ENCODE assay signal across 1 cellular context in the genomic region with DNA sequence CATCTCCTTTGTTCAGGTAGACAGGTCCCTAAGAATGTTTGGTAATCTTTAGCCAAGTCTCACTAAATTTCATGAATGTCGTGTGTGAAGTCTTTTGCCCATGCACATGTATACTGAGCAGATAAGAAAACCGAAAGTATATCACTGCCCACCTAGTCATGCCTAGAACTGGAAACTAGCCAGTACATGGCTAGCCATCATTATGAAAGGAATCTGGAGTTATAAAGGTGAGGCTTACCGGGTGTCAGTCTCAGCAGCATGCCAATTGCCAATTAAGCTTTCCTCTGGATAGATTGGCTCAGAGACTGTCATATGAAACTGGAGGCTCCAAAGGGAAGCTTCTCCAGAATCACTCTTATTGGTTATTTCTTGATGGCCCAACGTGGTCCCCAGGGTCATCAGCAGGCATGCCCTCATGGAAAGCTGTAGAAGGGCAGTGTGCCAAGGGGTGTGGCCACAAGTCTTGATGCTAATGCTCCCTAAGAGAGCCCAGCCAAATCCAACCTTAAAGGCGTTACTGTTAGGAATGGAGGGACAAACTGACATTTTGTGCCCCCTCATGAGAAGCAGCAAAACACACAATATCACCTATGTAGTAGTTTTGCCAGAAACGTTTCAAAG.
TF ChIP-seq lines count a peak whose summit lies in the region.

No MANE protein-coding gene starts in this region.

TF ChIP-seq in WTC11, 78 proteins besides CTCF, POLR2A, EP300 and RAD21 (continued from another document):
- TF ChIP-seq, protein P1, sequence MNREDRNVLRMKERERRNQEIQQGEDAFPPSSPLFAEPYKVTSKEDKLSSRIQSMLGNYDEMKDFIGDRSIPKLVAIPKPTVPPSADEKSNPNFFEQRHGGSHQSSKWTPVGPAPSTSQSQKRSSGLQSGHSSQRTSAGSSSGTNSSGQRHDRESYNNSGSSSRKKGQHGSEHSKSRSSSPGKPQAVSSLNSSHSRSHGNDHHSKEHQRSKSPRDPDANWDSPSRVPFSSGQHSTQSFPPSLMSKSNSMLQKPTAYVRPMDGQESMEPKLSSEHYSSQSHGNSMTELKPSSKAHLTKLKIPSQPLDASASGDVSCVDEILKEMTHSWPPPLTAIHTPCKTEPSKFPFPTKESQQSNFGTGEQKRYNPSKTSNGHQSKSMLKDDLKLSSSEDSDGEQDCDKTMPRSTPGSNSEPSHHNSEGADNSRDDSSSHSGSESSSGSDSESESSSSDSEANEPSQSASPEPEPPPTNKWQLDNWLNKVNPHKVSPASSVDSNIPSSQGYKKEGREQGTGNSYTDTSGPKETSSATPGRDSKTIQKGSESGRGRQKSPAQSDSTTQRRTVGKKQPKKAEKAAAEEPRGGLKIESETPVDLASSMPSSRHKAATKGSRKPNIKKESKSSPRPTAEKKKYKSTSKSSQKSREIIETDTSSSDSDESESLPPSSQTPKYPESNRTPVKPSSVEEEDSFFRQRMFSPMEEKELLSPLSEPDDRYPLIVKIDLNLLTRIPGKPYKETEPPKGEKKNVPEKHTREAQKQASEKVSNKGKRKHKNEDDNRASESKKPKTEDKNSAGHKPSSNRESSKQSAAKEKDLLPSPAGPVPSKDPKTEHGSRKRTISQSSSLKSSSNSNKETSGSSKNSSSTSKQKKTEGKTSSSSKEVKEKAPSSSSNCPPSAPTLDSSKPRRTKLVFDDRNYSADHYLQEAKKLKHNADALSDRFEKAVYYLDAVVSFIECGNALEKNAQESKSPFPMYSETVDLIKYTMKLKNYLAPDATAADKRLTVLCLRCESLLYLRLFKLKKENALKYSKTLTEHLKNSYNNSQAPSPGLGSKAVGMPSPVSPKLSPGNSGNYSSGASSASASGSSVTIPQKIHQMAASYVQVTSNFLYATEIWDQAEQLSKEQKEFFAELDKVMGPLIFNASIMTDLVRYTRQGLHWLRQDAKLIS (CRISPR knock-in tag; IDR thresholded peaks at IDR 0.05; ENCODE audit: borderline replicate concordance), result no peak
- TF ChIP-seq, protein P2, sequence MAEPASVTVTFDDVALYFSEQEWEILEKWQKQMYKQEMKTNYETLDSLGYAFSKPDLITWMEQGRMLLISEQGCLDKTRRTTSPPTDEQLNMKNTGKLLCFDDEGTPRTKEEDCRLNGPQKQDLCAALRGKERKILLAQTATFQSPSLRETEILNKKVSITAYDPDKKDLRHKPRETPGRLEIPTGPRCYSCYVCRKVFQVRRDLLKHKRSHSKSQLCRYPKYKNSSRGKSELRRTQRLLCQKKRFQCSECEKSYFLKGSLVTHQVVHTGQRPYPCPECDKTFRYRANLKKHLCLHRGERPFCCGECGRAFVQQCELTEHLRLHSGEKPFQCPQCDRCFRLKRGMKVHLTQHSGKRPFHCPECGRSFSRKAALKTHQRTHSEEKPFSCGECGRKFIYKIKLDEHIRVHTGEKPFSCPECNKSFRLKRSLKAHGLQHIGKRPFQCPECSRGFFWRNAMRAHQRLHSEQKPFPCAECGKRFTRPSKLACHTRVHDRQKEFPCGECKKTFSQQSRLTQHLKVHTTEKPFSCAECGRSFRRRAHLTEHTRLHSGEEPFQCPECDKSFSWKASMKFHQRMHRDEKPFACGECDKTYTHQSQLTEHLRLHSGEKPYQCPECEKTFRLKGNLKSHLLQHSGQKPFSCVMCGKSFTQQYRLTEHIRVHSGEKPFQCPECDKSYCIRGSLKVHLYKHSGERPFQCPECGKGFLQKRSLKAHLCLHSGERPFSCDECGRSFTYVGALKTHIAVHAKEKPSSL (CRISPR knock-in tag; conservative IDR thresholded peaks at IDR 0.05), result no peak
- TF ChIP-seq GTF2I (CRISPR knock-in tag; conservative IDR thresholded peaks at IDR 0.05), result no peak
- no peak for TF ChIP-seq TEAD4 (CRISPR knock-in tag; IDR thresholded peaks at IDR 0.05)
- no peak for TF ChIP-seq NR1H2 (CRISPR knock-in tag; IDR thresholded peaks at IDR 0.05)
TF ChIP-seq in WTC11: peak in this region for 0.
